In the genomic region with DNA sequence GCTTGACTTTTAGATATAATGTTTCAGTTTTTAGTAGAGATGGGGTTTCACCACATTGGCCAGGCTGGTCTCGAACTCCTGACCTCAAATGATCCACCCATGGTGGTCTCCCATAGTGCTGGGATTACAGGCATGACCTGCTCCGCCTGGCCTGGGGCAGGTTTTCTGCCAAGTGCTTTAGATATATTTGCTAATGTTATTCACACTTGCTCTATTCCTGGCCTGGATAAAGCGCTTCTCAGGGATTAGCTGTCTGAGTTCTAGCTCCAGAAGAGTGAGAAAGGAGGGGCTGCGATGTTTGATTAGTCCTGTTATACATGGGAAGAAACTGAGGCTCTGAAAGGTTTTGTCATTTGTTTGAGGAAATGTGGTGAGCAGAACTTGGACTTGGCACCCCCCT, we compare ENCODE assay signal across 1 cellular context.
TF ChIP-seq lines count a peak whose summit lies in the region.

No MANE protein-coding gene starts in this region.

TF ChIP-seq in A549, 52 proteins besides CTCF, POLR2A, EP300 and RAD21:
- TF ChIP-seq ZNF302 (CRISPR knock-in tag; IDR thresholded peaks at IDR 0.05) = no peak
- no peak for TF ChIP-seq EHMT2 (IDR thresholded peaks at IDR 0.05; ENCODE audit: low read depth)
- TF ChIP-seq TFCP2L1 (CRISPR knock-in tag; IDR thresholded peaks at IDR 0.05) = no peak
- no peak for TF ChIP-seq SMC3 (IDR thresholded peaks at IDR 0.05)
- TF ChIP-seq, protein P1, sequence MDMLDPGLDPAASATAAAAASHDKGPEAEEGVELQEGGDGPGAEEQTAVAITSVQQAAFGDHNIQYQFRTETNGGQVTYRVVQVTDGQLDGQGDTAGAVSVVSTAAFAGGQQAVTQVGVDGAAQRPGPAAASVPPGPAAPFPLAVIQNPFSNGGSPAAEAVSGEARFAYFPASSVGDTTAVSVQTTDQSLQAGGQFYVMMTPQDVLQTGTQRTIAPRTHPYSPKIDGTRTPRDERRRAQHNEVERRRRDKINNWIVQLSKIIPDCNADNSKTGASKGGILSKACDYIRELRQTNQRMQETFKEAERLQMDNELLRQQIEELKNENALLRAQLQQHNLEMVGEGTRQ (IDR thresholded peaks at IDR 0.05) = no peak
- TF ChIP-seq HOXB5 (CRISPR knock-in tag; IDR thresholded peaks at IDR 0.05) = no peak
